ENCODE assay signal across 6 cellular contexts in the genomic region with DNA sequence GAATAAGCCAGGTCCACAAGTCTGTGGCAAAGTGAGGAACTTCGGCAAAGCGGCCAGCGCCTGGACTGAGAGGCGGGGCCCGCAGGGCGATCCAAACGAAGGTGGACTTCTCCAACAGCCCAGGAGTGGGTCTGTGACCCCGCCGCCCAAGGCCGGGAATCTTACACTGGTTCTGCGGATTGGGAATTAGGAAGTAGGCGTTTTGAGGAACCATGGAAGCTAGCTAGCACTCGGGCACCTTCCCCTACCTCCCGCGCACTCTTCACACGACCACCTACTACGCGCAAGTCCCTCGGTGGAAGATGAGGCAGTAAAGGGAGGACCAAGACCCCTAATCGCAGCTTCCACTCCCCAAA. TPM values are rescaled to one million over a fixed set of nuclear protein-coding genes. Genes with fewer than 3 reads are reported as not detected.
DNase-seq lines count a peak whose midpoint lies in the region; ATAC-seq and TF ChIP-seq lines count a peak whose summit lies in the region.

No MANE protein-coding gene starts in this region.

- H3K27ac Mint-ChIP-seq in CD4-positive, alpha-beta T cell, result peak overlapping the region; percentile 92
- no peak overlapping the region for H3K27ac Mint-ChIP-seq in activated naive CD8-positive, alpha-beta T cell treated with anti-CD3 and anti-CD28 coated beads for 36 hours
- H3K27ac Mint-ChIP-seq in mesothelial cell of epicardium, result peak overlapping the region; percentile 47

- CTCF ChIA-PET in CD4-positive, alpha-beta T cell (lab: Charles Lee), result no interaction called here

- H3K4me1 Mint-ChIP-seq in CD4-positive, alpha-beta T cell (ENCODE audit: low read depth), result peaks cover 64% of the 10 kb centered on the region
- peaks cover 42% of the 10 kb centered on the region for H3K4me1 Mint-ChIP-seq in activated naive CD8-positive, alpha-beta T cell treated with anti-CD3 and anti-CD28 coated beads for 36 hours
- peaks cover 44% of the 10 kb centered on the region for H3K4me1 Mint-ChIP-seq in mesothelial cell of epicardium

- no peaks in the 10 kb centered on the region for H3K9me3 ChIP-seq in CD4-positive, alpha-beta T cell (ENCODE audit: control insufficient read depth, low read length)

- no peak for ATAC-seq in CD4-positive, alpha-beta T cell (ENCODE audit: poor library complexity)
- no peak for ATAC-seq in HG03442 (IDR thresholded peaks at IDR 0.05; ENCODE audit: unreplicated experiment)

- no peak for DNase-seq in CD4-positive, alpha-beta T cell
- no peak for DNase-seq in activated naive CD8-positive, alpha-beta T cell treated with anti-CD3 and anti-CD28 coated beads for 36 hours
- DNase-seq in mesothelial cell of epicardium (ENCODE audit: low spot score in 2 of 2, unreplicated experiment in 2 of 2) (peak in 1 of 2 experiments; percentile 41), SHP77 (lab: John Stamatoyannopoulos, UW) (no peak), AG08395 (ENCODE audit: low spot score) (no peak)

- intact Hi-C loops in CD4-positive, alpha-beta T cell (cut with DNase I, micrococcal nuclease), result loop anchor here (2.0 to 10.0 kb wide), 9 partner anchors 63 to 1917 kb away; partner anchors contain the start of genes RBM28 (in 1 of the 2), SMKR1 (in 1 of the 2), TNPO3 (in 1 of the 2) and ZNF800 (in 1 of the 2)

- TF ChIP-seq CTCF in CD4-positive, alpha-beta T cell (IDR thresholded peaks at IDR 0.05), result no peak
- no peak for TF ChIP-seq CTCF in mesothelial cell of epicardium (IDR thresholded peaks at IDR 0.05; ENCODE audit: unreplicated experiment)

- H3K9me3 Mint-ChIP-seq in CD4-positive, alpha-beta T cell, result no peaks in the 10 kb centered on the region
- no peaks in the 10 kb centered on the region for H3K9me3 Mint-ChIP-seq in activated naive CD8-positive, alpha-beta T cell treated with anti-CD3 and anti-CD28 coated beads for 36 hours
- no peaks in the 10 kb centered on the region for H3K9me3 Mint-ChIP-seq in mesothelial cell of epicardium

- no peak overlapping the region for H3K27ac ChIP-seq in CD4-positive, alpha-beta T cell (ENCODE audit: low read depth, low read length)

- H3K36me3 Mint-ChIP-seq in CD4-positive, alpha-beta T cell (ENCODE audit: low read depth), result peaks cover 69% of the 10 kb centered on the region
- peaks cover 12% of the 10 kb centered on the region for H3K36me3 Mint-ChIP-seq in activated naive CD8-positive, alpha-beta T cell treated with anti-CD3 and anti-CD28 coated beads for 36 hours
- peaks cover 25% of the 10 kb centered on the region for H3K36me3 Mint-ChIP-seq in mesothelial cell of epicardium

- no peaks in the 10 kb centered on the region for H3K27me3 ChIP-seq in CD4-positive, alpha-beta T cell (ENCODE audit: control insufficient read depth, insufficient read depth, low read length)

- POLR2A ChIA-PET in CD4-positive, alpha-beta T cell (lab: Charles Lee), result interaction anchor here (0.8 to 1.7 kb wide), 3 partner anchors 11 to 196 kb away, joined by 3 to 16 read pairs (median 11); partner anchors contain the start of genes SND1 and ZNF800

- H3K27me3 Mint-ChIP-seq in CD4-positive, alpha-beta T cell, result no peaks in the 10 kb centered on the region
- no peaks in the 10 kb centered on the region for H3K27me3 Mint-ChIP-seq in activated naive CD8-positive, alpha-beta T cell treated with anti-CD3 and anti-CD28 coated beads for 36 hours
- H3K27me3 Mint-ChIP-seq in mesothelial cell of epicardium (ENCODE audit: low read depth), result no peaks in the 10 kb centered on the region

- peak overlapping the region; percentile 96 for H3K4me3 Mint-ChIP-seq in CD4-positive, alpha-beta T cell
- peak overlapping the region; percentile 67 for H3K4me3 Mint-ChIP-seq in activated naive CD8-positive, alpha-beta T cell treated with anti-CD3 and anti-CD28 coated beads for 36 hours
- H3K4me3 Mint-ChIP-seq in mesothelial cell of epicardium, result peak overlapping the region; percentile 90

RNA-seq across cellular contexts. Expression of gene ARF5, which starts 0.6 kb away (rescaled TPM):
- 10 to 100 TPM; 87.0 TPM for total RNA-seq in CD4-positive, alpha-beta T cell
- total RNA-seq in activated naive CD8-positive, alpha-beta T cell treated with anti-CD3 and anti-CD28 coated beads for 36 hours, result 10 to 100 TPM; 93.1 to 93.6 TPM
- total RNA-seq in mesothelial cell of epicardium, result 165 to 171 TPM (median 168 TPM) in 3 replicates

RNA-seq across cellular contexts. Expression of gene GCC1, which starts 2.2 kb away (rescaled TPM):
- total RNA-seq in CD4-positive, alpha-beta T cell, result 10 to 100 TPM; 29.8 to 30.6 TPM
- total RNA-seq in activated naive CD8-positive, alpha-beta T cell treated with anti-CD3 and anti-CD28 coated beads for 36 hours, result 10 to 100 TPM; 15.6 to 16.9 TPM
- total RNA-seq in mesothelial cell of epicardium, result 16.6 to 17.5 TPM (median 17.2 TPM) in 3 replicates

RNA-seq across cellular contexts. Expression of gene FSCN3, which starts 5.9 kb away (rescaled TPM):
- 1 to 10 TPM; 5.6 to 6.3 TPM for total RNA-seq in CD4-positive, alpha-beta T cell
- 1 to 10 TPM in 1 of 2 experiments, under 1 TPM in 1; 0.91 to 1.0 TPM for total RNA-seq in activated naive CD8-positive, alpha-beta T cell treated with anti-CD3 and anti-CD28 coated beads for 36 hours
- 2.1 to 2.3 TPM (median 2.2 TPM) in 3 replicates for total RNA-seq in mesothelial cell of epicardium

RNA-seq across cellular contexts. Expression of gene PAX4, which starts 30.3 kb away (rescaled TPM):
- total RNA-seq in CD4-positive, alpha-beta T cell, result not detected
- total RNA-seq in activated naive CD8-positive, alpha-beta T cell treated with anti-CD3 and anti-CD28 coated beads for 36 hours, result not detected
- not detected in 3 replicates for total RNA-seq in mesothelial cell of epicardium
